In genomic region chr16:30779596-30779995, GRCh38 we compare ENCODE assay signal across 1 cellular context.
TF ChIP-seq lines count a peak whose summit lies in the region.

No MANE protein-coding gene starts in this region.

TF ChIP-seq in HepG2, 621 proteins besides CTCF, POLR2A, EP300 and RAD21:
- TF ChIP-seq ZNF18 (CRISPR knock-in tag; IDR thresholded peaks at IDR 0.05; ENCODE audit: insufficient replicate concordance), result no peak
- no peak for TF ChIP-seq ZNF598 (CRISPR knock-in tag; IDR thresholded peaks at IDR 0.05; ENCODE audit: borderline replicate concordance)
- TF ChIP-seq REL (CRISPR knock-in tag; conservative IDR thresholded peaks at IDR 0.05), result no peak
- TF ChIP-seq RBM22 (optimal IDR thresholded peaks at IDR 0.05; ENCODE audit: low read length), result peak; percentile 47
- no peak for TF ChIP-seq ASH2L (IDR thresholded peaks at IDR 0.05; ENCODE audit: insufficient read length, low read depth, low read length)
- TF ChIP-seq POLR2G (IDR thresholded peaks at IDR 0.05; ENCODE audit: low read depth, low read length), result peak; percentile 57
- TF ChIP-seq MTF2 (CRISPR knock-in tag; IDR thresholded peaks at IDR 0.05; ENCODE audit: borderline replicate concordance), result no peak
- no peak for TF ChIP-seq ONECUT2 (CRISPR knock-in tag; IDR thresholded peaks at IDR 0.05)
- 0 out of 2 replicates have a peak, but pooled peaks have one; percentile 3 for TF ChIP-seq TBX2 (CRISPR knock-in tag; IDR thresholded peaks at IDR 0.05; ENCODE audit: borderline replicate concordance)
- TF ChIP-seq SP5 (CRISPR knock-in tag; IDR thresholded peaks at IDR 0.05; ENCODE audit: borderline replicate concordance, low read depth), result no peak
- peak; percentile 11 for TF ChIP-seq ZNF883 (CRISPR knock-in tag; IDR thresholded peaks at IDR 0.05; ENCODE audit: not compliant biosample characterization)
- TF ChIP-seq NR1H2 (CRISPR knock-in tag; IDR thresholded peaks at IDR 0.05; ENCODE audit: borderline replicate concordance, low read depth), result 0 out of 2 replicates have a peak, but pooled peaks have one; percentile 25
- TF ChIP-seq MIXL1 (CRISPR knock-in tag; IDR thresholded peaks at IDR 0.05), result no peak
- TF ChIP-seq KLF12 (CRISPR knock-in tag; IDR thresholded peaks at IDR 0.05; ENCODE audit: borderline replicate concordance), result no peak
